ENCODE assay signal across 20 cellular contexts in the genomic region with DNA sequence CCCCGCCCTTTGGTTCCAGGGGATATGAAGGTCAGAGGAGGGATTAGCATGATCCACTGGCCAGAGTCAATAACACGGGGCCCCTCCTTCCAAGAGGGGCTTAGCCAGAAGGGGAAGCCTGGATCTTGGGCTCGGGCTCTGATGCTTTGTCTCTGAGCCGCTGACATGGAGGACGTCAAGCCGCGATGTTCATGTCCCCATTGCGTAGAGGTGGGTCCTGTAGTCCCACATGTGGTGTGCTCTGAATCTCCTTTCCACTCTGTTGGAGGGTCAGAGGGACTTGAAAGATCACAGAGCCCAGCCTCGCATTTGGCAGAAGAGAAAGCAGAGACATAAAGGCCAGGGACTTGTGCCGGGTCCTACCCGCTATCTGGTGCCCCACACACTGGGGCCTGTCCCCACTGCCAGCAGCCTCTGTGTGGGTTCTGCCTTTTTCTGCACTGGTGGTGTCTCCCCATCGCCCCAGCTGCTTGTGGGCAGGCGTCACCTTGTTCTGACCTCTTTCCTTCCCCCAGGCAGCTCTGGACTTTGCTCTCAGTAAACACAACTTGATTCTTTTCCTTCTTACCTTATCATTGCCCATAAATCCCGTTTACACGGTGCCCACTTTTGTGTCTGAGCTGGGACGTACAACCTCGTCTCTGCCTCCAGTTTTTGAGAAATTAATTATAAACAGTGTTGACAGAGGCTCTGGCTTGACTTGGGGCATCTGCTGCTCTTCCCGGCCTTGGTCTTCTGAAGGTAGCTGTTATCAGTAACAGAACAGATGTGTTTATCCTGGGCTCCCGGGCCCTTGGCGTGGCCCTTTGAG. TPM values are rescaled to one million over a fixed set of nuclear protein-coding genes. Genes with fewer than 3 reads are reported as not detected.
DNase-seq lines count a peak whose midpoint lies in the region; ATAC-seq, FAIRE-seq and TF ChIP-seq lines count a peak whose summit lies in the region.
"Had no signal": no experiment of that assay in that cellular context is flagged by ENCODE, and none has a peak within 500 bp of the region (broad histone marks: within the 10 kb centered on the region; RNA-seq: fewer than 3 reads in every experiment).

No MANE protein-coding gene starts in this region.

- peaks cover 22% of the 10 kb centered on the region for H3K4me1 Mint-ChIP-seq in Caco-2 (ENCODE audit: low read depth, unreplicated experiment)

- no peaks in the 10 kb centered on the region for H3K27me3 Mint-ChIP-seq in Caco-2 (ENCODE audit: insufficient read depth, unreplicated experiment)

- no peak for ATAC-seq in Panc1
- ATAC-seq in pancreas, result peak; percentile 43 to 68 (median 63)
- ATAC-seq in GM21360 (IDR thresholded peaks at IDR 0.05; ENCODE audit: unreplicated experiment), result no peak
- ATAC-seq: effector memory CD8-positive, alpha-beta T cell had no signal

- H3K27me3 ChIP-seq in Caco-2 (replicated peaks; ENCODE audit: control insufficient read depth, insufficient read depth, low read length), result no peaks in the 10 kb centered on the region
- no peaks in the 10 kb centered on the region for H3K27me3 ChIP-seq in Panc1 (ENCODE audit: control insufficient read depth, insufficient read depth, low read length)
- no peaks in the 10 kb centered on the region for H3K27me3 ChIP-seq in pancreas
- H3K27me3 ChIP-seq: BLaER1, ovary, suprapubic skin had no signal

- CTCF ChIA-PET in Caco-2 (lab: Charles Lee) (interaction anchor here (1.2 kb wide), 1 partner anchor 44 kb away, joined by 3 read pairs; no protein-coding TSS in a partner anchor), Panc1 (lab: Charles Lee) (no interaction called here)

- intact Hi-C loops in Caco-2 (cut with micrococcal nuclease; ENCODE audit: unreplicated experiment) (loop anchor here (1.0 to 2.0 kb wide), 3 partner anchors 8 to 48 kb away; a partner anchor contains a TSS), Panc1 (cut with micrococcal nuclease; ENCODE audit: unreplicated experiment) (no loop called here), pancreas (cut with DNase I) (no loop called here)

- peak; percentile 76 to 84 for DNase-seq in Caco-2
- no peak for DNase-seq in Panc1 (ENCODE audit: low read depth, low spot score)
- DNase-seq in fibroblast of villous mesenchyme (ENCODE audit: low read depth), result peak; percentile 99
- peak in 2 of 6 donors; percentile 67 to 75 for DNase-seq in pancreas
- no peak for DNase-seq in activated gamma-delta T cell (lab: John Stamatoyannopoulos, UW)
- DNase-seq in NCI-H524 (lab: John Stamatoyannopoulos, UW), result no peak
- no peak for DNase-seq in putamen (ENCODE audit: low spot score)
- DNase-seq: activated naive CD4-positive, alpha-beta T cell treated with anti-CD3 and anti-CD28 coated beads for 36 hours; effector memory CD8-positive, alpha-beta T cell; EL; foreskin fibroblast; NCI-H2081 treated with DMSO at 0.1 percent for 48 hours; SHP77; stimulated activated CD4-positive, alpha-beta T cell treated with anti-CD3 and anti-CD28 coated beads, Interleukin-12 subunit alpha, Interleukin-12 subunit beta, amount 100 ng/mL, for 4 hours had no signal

- in situ Hi-C loops in Panc1 (cut with HindIII; ENCODE audit: low pct_unique_long_range_greater_than_20kb, low sequenced_read_pairs), result no loop called here

- BruUV-seq in Caco-2 (replicated peaks; lab: Mats Ljungman, UMichigan) (TSS peak; percentile 68), Panc1 (replicated peaks; lab: Mats Ljungman, UMichigan) (no TSS peak)

- H3K27ac ChIP-seq in Panc1 (ENCODE audit: low read length) (peak overlapping the region; percentile 71), pancreas (peak overlapping the region; percentile 53 to 78 (median 68))
- H3K27ac ChIP-seq: BLaER1, suprapubic skin had no signal

- WGBS in pancreas, 2 donors, result 24 to 28% methylated on average over 20 of the region's 20 CpGs

- peak overlapping the region; percentile 57 for H3K4me3 Mint-ChIP-seq in Caco-2 (ENCODE audit: unreplicated experiment)
- H3K4me3 Mint-ChIP-seq: activated naive CD4-positive, alpha-beta T cell treated with anti-CD3 and anti-CD28 coated beads for 36 hours; effector memory CD8-positive, alpha-beta T cell had no signal

- H3K27ac Mint-ChIP-seq in Caco-2 (ENCODE audit: unreplicated experiment), result peak overlapping the region; percentile 52
- H3K27ac Mint-ChIP-seq: activated naive CD4-positive, alpha-beta T cell treated with anti-CD3 and anti-CD28 coated beads for 36 hours had no signal

- H3K36me3 ChIP-seq in Caco-2 (ENCODE audit: control insufficient read depth, insufficient read depth, low read length) (no peaks in the 10 kb centered on the region), Panc1 (ENCODE audit: control insufficient read depth, insufficient read depth, low read length) (no peaks in the 10 kb centered on the region; the same call in none of the 2 replicates), pancreas (peaks cover 0 to 5% (median 0%) of the 10 kb centered on the region in 3 donors)
- H3K36me3 ChIP-seq: BLaER1, ovary had no signal

- TF ChIP-seq CTCF in Caco-2 (IDR thresholded peaks at IDR 0.05; ENCODE audit: insufficient read depth in 1 of 2, low read depth in 1 of 2, low read length in 1 of 2, severe bottlenecking in 1 of 2, unreplicated experiment in 1 of 2) (no peak), Panc1 (IDR thresholded peaks at IDR 0.05) (no peak), fibroblast of villous mesenchyme (IDR thresholded peaks at IDR 0.05; ENCODE audit: insufficient read depth, low read depth, low read length) (no peak), pancreas (IDR thresholded peaks at IDR 0.05) (no peak)

- H3K4me3 ChIP-seq in Caco-2 (ENCODE audit: low read depth, low read length) (no peak overlapping the region), Panc1 (ENCODE audit: low read depth in 2 of 2, low read length in 2 of 2) (no peak overlapping the region), fibroblast of villous mesenchyme (ENCODE audit: low read depth, low read length) (peak overlapping the region; percentile 17), pancreas (peak overlapping the region in 2 of 4 donors; percentile 6)
- H3K4me3 ChIP-seq: BLaER1, ovary, suprapubic skin had no signal

- POLR2A ChIA-PET in Caco-2 (lab: Charles Lee) (no interaction called here), Panc1 (lab: Charles Lee) (no interaction called here)

- H3K9me3 Mint-ChIP-seq in Caco-2 (ENCODE audit: unreplicated experiment), result no peaks in the 10 kb centered on the region
- H3K9me3 Mint-ChIP-seq: activated naive CD4-positive, alpha-beta T cell treated with anti-CD3 and anti-CD28 coated beads for 36 hours; effector memory CD8-positive, alpha-beta T cell had no signal

- FAIRE-seq in pancreas (lab: Jason Lieb, UNC), result no peak
- FAIRE-seq: bronchial epithelial cell, GM12892 had no signal

- H3K36me3 Mint-ChIP-seq in Caco-2 (ENCODE audit: insufficient read depth, unreplicated experiment), result peaks cover 37% of the 10 kb centered on the region

- H3K9me3 ChIP-seq in Caco-2, result no peaks in the 10 kb centered on the region
- H3K9me3 ChIP-seq in Panc1 (ENCODE audit: control insufficient read depth, insufficient read depth, low read depth, low read length), result no peaks in the 10 kb centered on the region
- H3K9me3 ChIP-seq in pancreas, result no peaks in the 10 kb centered on the region
- H3K9me3 ChIP-seq: BLaER1, ovary, suprapubic skin had no signal

- H3K4me1 ChIP-seq in Caco-2, result peaks cover 92% of the 10 kb centered on the region
- H3K4me1 ChIP-seq in Panc1 (ENCODE audit: control insufficient read depth, insufficient read depth, low read length), result peaks cover 75% of the 10 kb centered on the region
- H3K4me1 ChIP-seq in pancreas, result peaks cover 47 to 66% (median 51%) of the 10 kb centered on the region in 3 donors
- H3K4me1 ChIP-seq: BLaER1 had no signal

RNA-seq across cellular contexts. Expression of a gene that starts 48.8 kb away (rescaled TPM):
- total RNA-seq in Caco-2 (2022), result 29.1 and 29.9 TPM in 2 replicates
- total RNA-seq in Panc1 (2021; ENCODE audit: unreplicated experiment), result 133 TPM
- polyA plus RNA-seq in Panc1 (2012; ENCODE audit: insufficient read length), result 102 TPM
- 92.1 and 115 TPM in 2 replicates for total RNA-seq in fibroblast of villous mesenchyme
- 10 to 100 TPM; 61.6 to 99.7 (median 64.0) TPM for total RNA-seq in pancreas
- 10 to 100 TPM; 20.5 to 22.1 TPM for polyA plus RNA-seq in pancreas

Comparison
In these comparisons a context has a peak if more than half of its experiments do, and no peak if none do; other contexts are left out.
1. DNase-seq: peak in Caco-2 (2 of 2) and fibroblast of villous mesenchyme (single experiment); none in Panc1 (single experiment), activated gamma-delta T cell (single experiment), NCI-H524 (0 of 2) and putamen (single experiment).
2. ATAC-seq: peak in pancreas (4 of 4); none in Panc1 (single experiment) and GM21360 (single experiment).